ENCODE assay signal across 12 cellular contexts in the genomic region with DNA sequence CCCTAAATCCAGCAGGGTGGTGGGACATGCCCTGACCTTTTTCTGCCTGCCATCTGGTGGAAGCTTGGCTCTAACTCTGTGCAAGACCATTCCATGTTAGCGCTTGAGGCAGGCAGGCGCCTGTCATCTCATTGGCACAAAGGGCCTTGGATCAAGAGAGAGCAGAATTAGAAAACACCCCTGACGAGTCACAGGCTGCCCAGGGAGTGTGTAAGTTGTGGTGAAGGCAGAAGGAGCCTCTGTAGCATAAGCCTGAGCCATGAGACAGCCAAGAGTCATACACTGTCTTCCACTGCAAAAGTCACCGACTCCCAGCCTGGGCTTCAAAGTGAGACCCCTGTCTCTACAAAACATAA. TPM values are rescaled to one million over a fixed set of nuclear protein-coding genes. Genes with fewer than 3 reads are reported as not detected.
DNase-seq lines count a peak whose midpoint lies in the region.
"Had no signal": no experiment of that assay in that cellular context is flagged by ENCODE, and none has a peak within 500 bp of the region (broad histone marks: within the 10 kb centered on the region; RNA-seq: fewer than 3 reads in every experiment).

No MANE protein-coding gene starts in this region.

- DNase-seq in HCEC 1CT (peak; percentile 13), cerebellum (ENCODE audit: low spot score) (peak; percentile 32), dedifferentiated amniotic fluid mesenchymal stem cell (ENCODE audit: extremely low spot score) (no peak), NCI-H2107 (lab: John Stamatoyannopoulos, UW) (no peak), NCI-H510A treated with DMSO at 0.1 percent for 48 hours (lab: John Stamatoyannopoulos, UW) (no peak)
- DNase-seq: NCI-H2081 treated with DMSO at 0.1 percent for 48 hours; nephron progenitor cell; PC-9; stimulated activated CD4-positive, alpha-beta T cell treated with anti-CD3 and anti-CD28 coated beads, Interleukin-2, amount 100 ng/mL, for 24 hours had no signal

- no peaks in the 10 kb centered on the region for H3K27me3 ChIP-seq in BLaER1 treated with 17β-estradiol and CSF1 and Interleukin-3, amounts not matched to agents 10 nM and 100 nM
- no peaks in the 10 kb centered on the region for H3K27me3 ChIP-seq in mucosa of rectum (ENCODE audit: control insufficient read depth in 2 of 2, insufficient read depth in 2 of 2, low read length in 2 of 2)

- H4K20me1 ChIP-seq in BLaER1 treated with 17β-estradiol and CSF1 and Interleukin-3, amounts not matched to agents 10 nM and 100 nM, result peaks cover 0 to 14% (median 0%) of the 10 kb centered on the region in 11 experiments; a peak in 2 of 22 replicates

- peaks cover 82 to 99% (median 87%) of the 10 kb centered on the region in 10 experiments for H3K4me1 ChIP-seq in BLaER1 treated with 17β-estradiol and CSF1 and Interleukin-3, amounts not matched to agents 10 nM and 100 nM
- peaks cover 1 to 7% of the 10 kb centered on the region in 2 donors for H3K4me1 ChIP-seq in mucosa of rectum (ENCODE audit: control insufficient read depth in 2 of 2, insufficient read depth in 2 of 2, low read length in 2 of 2)

- no peaks in the 10 kb centered on the region for H3K9me3 ChIP-seq in BLaER1 treated with 17β-estradiol and CSF1 and Interleukin-3, amounts not matched to agents 10 nM and 100 nM (replicated peaks in 1 of 11)
- H3K9me3 ChIP-seq in mucosa of rectum (ENCODE audit: control insufficient read depth in 2 of 2, low read length in 2 of 2), result no peaks in the 10 kb centered on the region

- no peak overlapping the region for H3K4me3 ChIP-seq in BLaER1 treated with 17β-estradiol and CSF1 and Interleukin-3, amounts not matched to agents 10 nM and 100 nM
- no peak overlapping the region for H3K4me3 ChIP-seq in mucosa of rectum (ENCODE audit: low read length in 2 of 2)
- H3K4me3 ChIP-seq: PC-9 had no signal

- H3K4me2 ChIP-seq in BLaER1 treated with 17β-estradiol and CSF1 and Interleukin-3, amounts not matched to agents 10 nM and 100 nM, result peak overlapping the region in 9 of 11 experiments; percentile 11 to 99 (median 46); a peak in 12 of 22 replicates
- H3K4me2 ChIP-seq: PC-9 had no signal

- peaks cover 13 to 78% (median 54%) of the 10 kb centered on the region in 11 experiments for H3K36me3 ChIP-seq in BLaER1 treated with 17β-estradiol and CSF1 and Interleukin-3, amounts not matched to agents 10 nM and 100 nM
- H3K36me3 ChIP-seq in mucosa of rectum (ENCODE audit: control insufficient read depth in 2 of 2, insufficient read depth in 2 of 2, low read length in 2 of 2), result peaks cover 31 to 37% of the 10 kb centered on the region in 2 donors

- H3K9ac ChIP-seq in BLaER1 treated with 17β-estradiol and CSF1 and Interleukin-3, amounts not matched to agents 10 nM and 100 nM, result peak overlapping the region in 5 of 11 experiments; percentile 9 to 89 (median 78); a peak in 6 of 22 replicates
- no peak overlapping the region for H3K9ac ChIP-seq in mucosa of rectum (ENCODE audit: low read depth in 1 of 2, low read length in 2 of 2)

- H3K27ac ChIP-seq in BLaER1 treated with 17β-estradiol and CSF1 and Interleukin-3, amounts not matched to agents 10 nM and 100 nM, result peak overlapping the region in 6 of 11 experiments; percentile 0 to 96 (median 76); a peak in 9 of 22 replicates
- H3K27ac ChIP-seq in mucosa of rectum (ENCODE audit: low read depth in 2 of 2, low read length in 2 of 2), result peak overlapping the region; percentile 19 to 28
- H3K27ac ChIP-seq: PC-9, VCaP had no signal

RNA-seq across cellular contexts. Expression of gene NUBP1, which starts 6.0 kb away (rescaled TPM):
- 8.7 TPM for total RNA-seq in cerebellum

RNA-seq across cellular contexts. Expression of gene TEKT5, which starts 54.9 kb away (rescaled TPM):
- not detected for total RNA-seq in cerebellum
- total RNA-seq: PC-9 had no signal

Comparison
In these comparisons a context has a peak if more than half of its experiments do, and no peak if none do; other contexts are left out.
1. DNase-seq: peak in HCEC 1CT (single experiment) and cerebellum (single experiment); none in dedifferentiated amniotic fluid mesenchymal stem cell (single experiment), NCI-H2107 (single experiment) and NCI-H510A treated with DMSO at 0.1 percent for 48 hours (single experiment).